Comparison of ENCODE assay signal across 1 cellular context in genomic region chr12:113405687-113406086, GRCh38.
TF ChIP-seq lines count a peak whose summit lies in the region.

No MANE protein-coding gene starts in this region.

TF ChIP-seq in GM12878, 131 proteins besides CTCF, POLR2A, EP300 and RAD21:
- TF ChIP-seq POLR2AphosphoS2 (IDR thresholded peaks at IDR 0.05; ENCODE audit: low read depth, low read length) (no peak), SPI1 (IDR thresholded peaks at IDR 0.05; ENCODE audit: borderline replicate concordance, insufficient read depth, low read depth, low read length) (peak; percentile 27; the same call in 1 of the 2 replicates)
TF ChIP-seq in GM12878: peak in this region for 1.
